ENCODE assay signal across 7 cellular contexts in the genomic region with DNA sequence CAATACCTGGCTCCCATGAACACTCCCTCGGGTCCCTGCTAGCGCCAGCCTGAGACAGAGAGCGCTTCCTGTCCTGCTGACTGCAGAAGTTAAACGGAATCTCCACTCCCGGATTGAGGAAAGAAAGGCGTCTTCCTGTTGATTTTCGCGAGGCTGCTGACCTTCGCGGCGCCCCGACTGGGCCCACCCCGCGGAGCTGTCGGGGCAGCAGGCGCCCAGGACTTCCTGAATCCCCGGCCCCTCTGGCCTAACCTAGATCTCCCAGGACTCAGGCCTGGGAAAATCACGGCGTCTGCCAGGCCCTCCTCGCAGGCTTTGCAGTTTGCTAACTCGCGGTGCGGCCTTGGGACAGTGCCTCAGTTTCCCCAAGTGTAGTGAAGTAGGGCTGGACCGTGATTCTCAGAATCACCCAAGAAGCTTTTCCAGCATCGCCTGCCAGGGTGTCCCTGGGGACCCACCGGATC.
DNase-seq lines count a peak whose midpoint lies in the region; ATAC-seq and TF ChIP-seq lines count a peak whose summit lies in the region.

No MANE protein-coding gene starts in this region.

- H3K4me3 ChIP-seq in choroid plexus epithelial cell (ENCODE audit: low read depth, low read length) (peak overlapping the region; percentile 61), left lung (peak overlapping the region; percentile 44), suprapubic skin (peak overlapping the region; percentile 59)

- intact Hi-C loops in left lung (cut with DNase I) = no loop called here

- TF ChIP-seq CTCF in choroid plexus epithelial cell (conservative IDR thresholded peaks at IDR 0.05; ENCODE audit: low read depth, low read length) = no peak
- TF ChIP-seq CTCF in left lung (IDR thresholded peaks at IDR 0.05) = no peak
- TF ChIP-seq CTCF in suprapubic skin (IDR thresholded peaks at IDR 0.05) = no peak

- H3K27ac ChIP-seq in left lung = peak overlapping the region; percentile 70 to 87
- H3K27ac ChIP-seq in suprapubic skin = peak overlapping the region; percentile 96

- 2% methylated on average over 17 of the region's 26 CpGs for WGBS in suprapubic skin

- no peak for TF ChIP-seq EP300 in suprapubic skin (IDR thresholded peaks at IDR 0.05)

- DNase-seq in M059J (ENCODE audit: low read depth) (peak; percentile 3), choroid plexus epithelial cell (ENCODE audit: low read depth) (peak; percentile 46), left lung (no peak), suprapubic skin (ENCODE audit: low spot score in 2 of 2) (no peak), GF-D8 (lab: John Stamatoyannopoulos, UW) (no peak), SIG-M5 treated with dmso at 0.1 percent for 504 hours (lab: John Stamatoyannopoulos, UW; ENCODE audit: unreplicated experiment) (no peak)

- H3K9me3 ChIP-seq in left lung = no peaks in the 10 kb centered on the region
- H3K9me3 ChIP-seq in suprapubic skin = no peaks in the 10 kb centered on the region

- H3K36me3 ChIP-seq in left lung (no peaks in the 10 kb centered on the region), suprapubic skin (no peaks in the 10 kb centered on the region)

- peaks cover 0 to 15% of the 10 kb centered on the region in 2 donors for H3K4me1 ChIP-seq in left lung
- H3K4me1 ChIP-seq in suprapubic skin = peaks cover 33% of the 10 kb centered on the region

- H3K27me3 ChIP-seq in left lung = peaks cover 0 to 51% of the 10 kb centered on the region in 2 donors
- peaks cover 11% of the 10 kb centered on the region for H3K27me3 ChIP-seq in suprapubic skin

- TF ChIP-seq POLR2A in suprapubic skin (IDR thresholded peaks at IDR 0.05) = no peak

- ATAC-seq in left lung = peak; percentile 39
- no peak for ATAC-seq in GM21576 (IDR thresholded peaks at IDR 0.05; ENCODE audit: unreplicated experiment)

Comparison
In these comparisons a context has a peak if more than half of its experiments do, and no peak if none do; other contexts are left out.
1. DNase-seq: peak in M059J (single experiment) and choroid plexus epithelial cell (single experiment); none in left lung (0 of 2), suprapubic skin (0 of 2), GF-D8 (single experiment) and SIG-M5 treated with dmso at 0.1 percent for 504 hours (single experiment).
2. Peak in every context shown above with its lines, with median percentiles within 50 percentile points of each other: H3K4me3 ChIP-seq.